8 cellular contexts compared by ENCODE assay signal in genomic region chr5:81425569-81425968, GRCh38. TPM values are rescaled to one million over a fixed set of nuclear protein-coding genes. Genes with fewer than 3 reads are reported as not detected.
DNase-seq lines count a peak whose midpoint lies in the region; ATAC-seq, FAIRE-seq and TF ChIP-seq lines count a peak whose summit lies in the region.

No MANE protein-coding gene starts in this region.

- WGBS in transverse colon (ENCODE audit: low coverage in 1 of 2), 2 donors: 0% methylated on average over 2 of the region's 2 CpGs

- FAIRE-seq in keratinocyte (lab: Jason Lieb, UNC): no peak

- H2AFZ ChIP-seq in keratinocyte (ENCODE audit: control insufficient read depth, low read length): no peak overlapping the region

- no peaks in the 10 kb centered on the region for H4K20me1 ChIP-seq in keratinocyte (ENCODE audit: control insufficient read depth, extremely low read depth, insufficient read depth, low read length)

- H3K36me3 ChIP-seq in keratinocyte (ENCODE audit: control insufficient read depth in 2 of 2, extremely low read depth in 1 of 2, insufficient read depth in 2 of 2, low read length in 2 of 2): no peaks in the 10 kb centered on the region
- H3K36me3 ChIP-seq in transverse colon: no peaks in the 10 kb centered on the region

- H3K27ac ChIP-seq in keratinocyte (ENCODE audit: control insufficient read depth, insufficient read depth, low read length): no peak overlapping the region
- H3K27ac ChIP-seq in transverse colon: peak overlapping the region in 3 of 4 donors; percentile 9 to 32 (median 22)

- H3K4me2 ChIP-seq in keratinocyte (ENCODE audit: control insufficient read depth, extremely low read depth, insufficient read depth, low read depth, low read length): no peak overlapping the region

- H3K9me1 ChIP-seq in keratinocyte (ENCODE audit: control insufficient read depth, extremely low read depth, insufficient read depth, low read length): no peaks in the 10 kb centered on the region

- in situ Hi-C loops in transverse colon (cut with MboI; ENCODE audit: low pct_ligation_motif_present in 1 of 4, low pct_unique_long_range_greater_than_20kb in 1 of 4, low sequenced_read_pairs in 3 of 4): loop anchor here in 1 of 4 donors (5.0 kb wide), 1 partner anchor 802 kb away; no protein-coding TSS in a partner anchor

- peak; percentile 45 to 63 for DNase-seq in AML-193 (lab: John Stamatoyannopoulos, UW)
- DNase-seq in NCI-H345 (lab: John Stamatoyannopoulos, UW): peak; percentile 30
- DNase-seq in astrocyte of the hippocampus (ENCODE audit: low read depth, low spot score): peak; percentile 51
- DNase-seq in keratinocyte (ENCODE audit: low read depth, low spot score): no peak
- no peak for DNase-seq in transverse colon

- H3K79me2 ChIP-seq in keratinocyte (ENCODE audit: control insufficient read depth, insufficient read depth, low read length): no peaks in the 10 kb centered on the region

- TF ChIP-seq POLR2A in transverse colon (IDR thresholded peaks at IDR 0.05): no peak

- H3K27me3 ChIP-seq in keratinocyte (ENCODE audit: control insufficient read depth, extremely low read depth, insufficient read depth, low read length) (no peaks in the 10 kb centered on the region), transverse colon (no peaks in the 10 kb centered on the region)

- no peak for TF ChIP-seq EP300 in transverse colon (IDR thresholded peaks at IDR 0.05; ENCODE audit: low read depth)

- H3K9me3 ChIP-seq in keratinocyte (ENCODE audit: control insufficient read depth, low read depth, low read length) (no peaks in the 10 kb centered on the region), transverse colon (no peaks in the 10 kb centered on the region)

- no peak overlapping the region for H3K4me3 ChIP-seq in keratinocyte (ENCODE audit: control insufficient read depth in 2 of 3, extremely low read depth in 1 of 3, insufficient read depth in 2 of 3, low read depth in 1 of 3, low read length in 3 of 3)
- no peak overlapping the region for H3K4me3 ChIP-seq in transverse colon

- dilution Hi-C loops in keratinocyte (cut with MboI; ENCODE audit: extremely low pct_ligation_motif_present, low sequenced_read_pairs): no loop called here

- intact Hi-C loops in transverse colon (cut with DNase I; ENCODE audit: low total_unique reads): no loop called here

- peak; percentile 42 for ATAC-seq in GM18909 (IDR thresholded peaks at IDR 0.05; ENCODE audit: poor library complexity, unreplicated experiment)
- no peak for ATAC-seq in HG02588 (IDR thresholded peaks at IDR 0.05; ENCODE audit: unreplicated experiment)
- no peak for ATAC-seq in HG02973 (IDR thresholded peaks at IDR 0.05; ENCODE audit: unreplicated experiment)

- TF ChIP-seq CTCF in keratinocyte (optimal IDR thresholded peaks at IDR 0.05 in 1 of 3, IDR thresholded peaks at IDR 0.05 in 1 of 3, conservative IDR thresholded peaks at IDR 0.05 in 1 of 3; ENCODE audit: extremely low read depth in 1 of 3, insufficient read depth in 2 of 3, low read length in 3 of 3): peak in 2 of 3 experiments; percentile 24 to 39
- peak; percentile 57 to 66 (median 62) for TF ChIP-seq CTCF in transverse colon (IDR thresholded peaks at IDR 0.05)

- H3K9ac ChIP-seq in keratinocyte (ENCODE audit: control insufficient read depth, extremely low read depth, insufficient read depth, low read length): no peak overlapping the region

- H3K4me1 ChIP-seq in keratinocyte (ENCODE audit: control insufficient read depth, extremely low read depth, insufficient read depth, low read length) (peaks cover 6% of the 10 kb centered on the region), transverse colon (peaks cover 0 to 15% (median 6%) of the 10 kb centered on the region in 4 donors)

RNA-seq across cellular contexts. Expression of gene ACOT12, which starts 31.6 kb away (rescaled TPM):
- 0.06 TPM in 1 of 3 replicates, not detected in the others for polyA plus RNA-seq in keratinocyte
- not detected for polyA plus RNA-seq in keratinocyte (2011; ENCODE audit: low read depth)
- polyA plus RNA-seq in keratinocyte (2011; cell fraction: cytosol; rRNA removed): not detected in 2 replicates
- polyA plus RNA-seq in keratinocyte (2011; cell fraction: nucleus; rRNA removed): not detected in 2 replicates
- polyA plus RNA-seq in keratinocyte (2012; ENCODE audit: low replicate concordance): not detected in 2 replicates
- polyA minus RNA-seq in keratinocyte: not detected in 3 replicates
- not detected for polyA minus RNA-seq in keratinocyte (2011; cell fraction: cytosol; rRNA and poly(A)+ RNA removed)
- not detected in 2 replicates for polyA minus RNA-seq in keratinocyte (2011; cell fraction: nucleus; rRNA and poly(A)+ RNA removed)
- total RNA-seq in transverse colon: not detected

Comparison
In these comparisons a context has a peak if more than half of its experiments do, and no peak if none do; other contexts are left out.
1. DNase-seq: peak in AML-193 (2 of 2), NCI-H345 (single experiment) and astrocyte of the hippocampus (single experiment); none in keratinocyte (single experiment) and transverse colon (single experiment).